ENCODE assay signal across 19 cellular contexts in the genomic region with DNA sequence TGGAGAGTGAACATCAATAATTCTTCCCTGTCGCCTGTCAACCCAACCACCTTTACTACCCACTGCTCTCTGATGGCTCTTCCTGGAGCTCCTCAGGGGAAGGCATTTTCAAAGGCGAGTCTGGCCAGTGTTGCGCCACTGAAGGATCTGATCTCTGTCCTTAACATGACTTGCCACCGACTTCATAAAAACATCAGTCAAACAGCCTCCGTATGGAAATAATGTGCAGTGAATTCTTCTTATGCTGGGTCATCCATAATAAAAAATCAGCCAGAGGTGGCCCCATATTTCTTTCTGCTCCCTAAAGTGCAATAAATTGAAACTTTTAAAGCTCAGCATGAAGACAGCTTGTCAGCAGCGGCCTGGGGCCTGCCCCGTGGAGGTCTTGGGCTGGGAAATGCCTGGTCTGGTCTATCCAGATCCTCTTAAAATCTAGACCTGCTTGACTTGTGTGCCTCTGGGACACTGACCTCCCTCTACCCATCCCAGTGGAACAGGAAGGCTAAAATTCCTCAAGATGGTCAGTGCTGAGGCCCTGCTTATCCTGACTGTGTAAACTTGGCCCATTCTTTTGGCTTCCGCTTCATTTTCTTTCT.
DNase-seq lines count a peak whose midpoint lies in the region; ATAC-seq and TF ChIP-seq lines count a peak whose summit lies in the region.
"Had no signal": no experiment of that assay in that cellular context is flagged by ENCODE, and none has a peak within 500 bp of the region (broad histone marks: within the 10 kb centered on the region; RNA-seq: fewer than 3 reads in every experiment).

No MANE protein-coding gene starts in this region.

- peaks cover 8% of the 10 kb centered on the region for H3K36me3 Mint-ChIP-seq in glutamatergic neuron (ENCODE audit: unreplicated experiment)
- no peaks in the 10 kb centered on the region for H3K36me3 Mint-ChIP-seq in neural progenitor cell
- H3K36me3 Mint-ChIP-seq: CD8-positive, alpha-beta T cell had no signal

- peaks cover 9% of the 10 kb centered on the region for H3F3A ChIP-seq in neural progenitor cell (ENCODE audit: low read depth)

- H3K4me3 Mint-ChIP-seq in glutamatergic neuron (ENCODE audit: unreplicated experiment) (peak overlapping the region; percentile 60), neural progenitor cell (no peak overlapping the region)
- H3K4me3 Mint-ChIP-seq: CD8-positive, alpha-beta T cell had no signal

- H3K79me2 ChIP-seq in neural progenitor cell (ENCODE audit: low read depth) = no peaks in the 10 kb centered on the region

- no peak overlapping the region for H3K4me3 ChIP-seq in right atrium auricular region
- H3K4me3 ChIP-seq in neural progenitor cell = no peak overlapping the region
- H3K4me3 ChIP-seq: BLaER1 treated with 17β-estradiol and CSF1 and Interleukin-3, amounts not matched to agents 10 nM and 100 nM; K562 had no signal

- H3K36me3 ChIP-seq in right atrium auricular region (peaks cover 32% of the 10 kb centered on the region), neural progenitor cell (no peaks in the 10 kb centered on the region)
- H3K36me3 ChIP-seq: BLaER1 treated with 17β-estradiol and CSF1 and Interleukin-3, amounts not matched to agents 10 nM and 100 nM had no signal

- H3K27ac ChIP-seq in right atrium auricular region = peak overlapping the region; percentile 25 to 35
- H3K27ac ChIP-seq in neural progenitor cell = no peak overlapping the region
- H3K27ac ChIP-seq: BLaER1 treated with 17β-estradiol and CSF1 and Interleukin-3, amounts not matched to agents 10 nM and 100 nM; RWPE1 had no signal

- H3K9me3 Mint-ChIP-seq in glutamatergic neuron (ENCODE audit: unreplicated experiment) = peaks cover 20% of the 10 kb centered on the region
- no peaks in the 10 kb centered on the region for H3K9me3 Mint-ChIP-seq in neural progenitor cell
- H3K9me3 Mint-ChIP-seq: CD8-positive, alpha-beta T cell had no signal

- H3K9me3 ChIP-seq in right atrium auricular region (no peaks in the 10 kb centered on the region), neural progenitor cell (ENCODE audit: low read depth) (no peaks in the 10 kb centered on the region)
- H3K9me3 ChIP-seq: BLaER1 treated with 17β-estradiol and CSF1 and Interleukin-3, amounts not matched to agents 10 nM and 100 nM had no signal

- no peak for TF ChIP-seq CTCF in right atrium auricular region (IDR thresholded peaks at IDR 0.05)
- TF ChIP-seq CTCF in glutamatergic neuron (IDR thresholded peaks at IDR 0.05; ENCODE audit: partially characterized antibody, unreplicated experiment) = no peak
- no peak for TF ChIP-seq CTCF in neural progenitor cell (IDR thresholded peaks at IDR 0.05)

- H2AFZ ChIP-seq in neural progenitor cell (replicated peaks) = no peak overlapping the region

- no peaks in the 10 kb centered on the region for H4K20me1 ChIP-seq in neural progenitor cell (ENCODE audit: low read depth)
- H4K20me1 ChIP-seq: BLaER1 treated with 17β-estradiol and CSF1 and Interleukin-3, amounts not matched to agents 10 nM and 100 nM had no signal

- peaks cover 34% of the 10 kb centered on the region for H3K4me1 Mint-ChIP-seq in glutamatergic neuron (ENCODE audit: low read depth, unreplicated experiment)
- peaks cover 49% of the 10 kb centered on the region for H3K4me1 Mint-ChIP-seq in neural progenitor cell

- H3K4me2 ChIP-seq in neural progenitor cell = no peak overlapping the region
- H3K4me2 ChIP-seq: BLaER1 treated with 17β-estradiol and CSF1 and Interleukin-3, amounts not matched to agents 10 nM and 100 nM had no signal

- no peak for DNase-seq in right atrium auricular region (ENCODE audit: low spot score)
- DNase-seq in Right ventricle myocardium inferior (ENCODE audit: missing footprints) = no peak
- DNase-seq in glutamatergic neuron = no peak
- no peak for DNase-seq in neural progenitor cell (ENCODE audit: low spot score)
- no peak for DNase-seq in A172 (ENCODE audit: low spot score)
- DNase-seq in DMS153 (lab: John Stamatoyannopoulos, UW) = no peak
- DNase-seq: Calu3; CD8-positive, alpha-beta T cell; DMS53; EL; NCI-H1105 treated with DMSO at 0.1 percent for 48 hours; NCI-H187 treated with DMSO at 0.1 percent for 48 hours; NCI-H226; NCI-H82; PC-3 had no signal

- ATAC-seq in Right ventricle myocardium inferior (no peak), GM19035 (IDR thresholded peaks at IDR 0.05; ENCODE audit: unreplicated experiment) (no peak)
- ATAC-seq: CD8-positive, alpha-beta T cell; K562; PC-3 had no signal

- peaks cover 0 to 18% of the 10 kb centered on the region in 2 donors for H3K4me1 ChIP-seq in right atrium auricular region
- peaks cover 29% of the 10 kb centered on the region for H3K4me1 ChIP-seq in neural progenitor cell
- H3K4me1 ChIP-seq: BLaER1 treated with 17β-estradiol and CSF1 and Interleukin-3, amounts not matched to agents 10 nM and 100 nM had no signal

- intact Hi-C loops in Right ventricle myocardium inferior (cut with DNase I) = no loop called here

- H3K27me3 ChIP-seq in right atrium auricular region (no peaks in the 10 kb centered on the region), neural progenitor cell (no peaks in the 10 kb centered on the region)
- H3K27me3 ChIP-seq: BLaER1 treated with 17β-estradiol and CSF1 and Interleukin-3, amounts not matched to agents 10 nM and 100 nM had no signal

- no peak overlapping the region for H3K9ac ChIP-seq in neural progenitor cell
- H3K9ac ChIP-seq: BLaER1 treated with 17β-estradiol and CSF1 and Interleukin-3, amounts not matched to agents 10 nM and 100 nM had no signal

- H3K27ac Mint-ChIP-seq in glutamatergic neuron (ENCODE audit: unreplicated experiment) = peak overlapping the region; percentile 99
- H3K27ac Mint-ChIP-seq in neural progenitor cell = peak overlapping the region; percentile 25
- H3K27ac Mint-ChIP-seq: CD8-positive, alpha-beta T cell had no signal

- H3K27me3 Mint-ChIP-seq in glutamatergic neuron (ENCODE audit: unreplicated experiment) (peaks cover 21% of the 10 kb centered on the region), neural progenitor cell (ENCODE audit: insufficient read depth, low read depth) (peaks cover 8% of the 10 kb centered on the region)
